In genomic region chr2:96802281-96802595, GRCh38 we compare ENCODE assay signal across 10 cellular contexts. TPM values are rescaled to one million over a fixed set of nuclear protein-coding genes. Genes with fewer than 3 reads are reported as not detected.
DNase-seq lines count a peak whose midpoint lies in the region; ATAC-seq lines count a peak whose summit lies in the region.
"Had no signal": no experiment of that assay in that cellular context is flagged by ENCODE, and none has a peak within 500 bp of the region (broad histone marks: within the 10 kb centered on the region; RNA-seq: fewer than 3 reads in every experiment).

No MANE protein-coding gene starts in this region.

- peaks cover 4% of the 10 kb centered on the region for H3K36me3 Mint-ChIP-seq in activated CD4-positive, alpha-beta memory T cell treated with anti-CD3 and anti-CD28 coated beads, Interleukin-2, amount 10 ng/mL, durations not matched to agents 7 days and 5 days (ENCODE audit: low read depth)
- no peaks in the 10 kb centered on the region for H3K36me3 Mint-ChIP-seq in natural killer cell treated with Interleukin-12 subunit alpha and Interleukin-12 subunit beta and Interleukin-15 and Interleukin-18, amount 100 ng/mL, for 72 hours

- H3K4me2 ChIP-seq in BLaER1 = 0 out of 2 replicates have a peak overlapping the region, but pooled peaks have one; percentile 11

- H3K9me3 Mint-ChIP-seq in activated CD4-positive, alpha-beta memory T cell treated with anti-CD3 and anti-CD28 coated beads, Interleukin-2, amount 10 ng/mL, durations not matched to agents 7 days and 5 days = no peaks in the 10 kb centered on the region
- no peaks in the 10 kb centered on the region for H3K9me3 Mint-ChIP-seq in natural killer cell treated with Interleukin-12 subunit alpha and Interleukin-12 subunit beta and Interleukin-15 and Interleukin-18, amount 100 ng/mL, for 72 hours
- H3K9me3 Mint-ChIP-seq: CD8-positive, alpha-beta T cell had no signal

- H3K27ac ChIP-seq in BLaER1 = no peak overlapping the region
- no peak overlapping the region for H3K27ac ChIP-seq in substantia nigra (ENCODE audit: low read depth, low read length, poor library complexity, severe bottlenecking)

- no peaks in the 10 kb centered on the region; the same call in 1 of the 2 replicates for H3K9me3 ChIP-seq in BLaER1

- no peak overlapping the region for H3K9ac ChIP-seq in BLaER1

- DNase-seq in activated CD4-positive, alpha-beta memory T cell treated with anti-CD3 and anti-CD28 coated beads, Interleukin-2, amount 10 ng/mL, durations not matched to agents 7 days and 5 days = peak; percentile 56
- DNase-seq in natural killer cell treated with Interleukin-12 subunit alpha and Interleukin-12 subunit beta and Interleukin-15 and Interleukin-18, amount 100 ng/mL, for 72 hours (ENCODE audit: low spot score) = no peak
- DNase-seq in substantia nigra (lab: John Stamatoyannopoulos, UW) (no peak), NCI-H82 treated with DMSO at 0.1 percent for 48 hours (lab: John Stamatoyannopoulos, UW; ENCODE audit: unreplicated experiment) (no peak)
- DNase-seq: CD8-positive, alpha-beta T cell; NCI-H69 had no signal

- no peak overlapping the region for H3K27ac Mint-ChIP-seq in activated CD4-positive, alpha-beta memory T cell treated with anti-CD3 and anti-CD28 coated beads, Interleukin-2, amount 10 ng/mL, durations not matched to agents 7 days and 5 days
- H3K27ac Mint-ChIP-seq in natural killer cell treated with Interleukin-12 subunit alpha and Interleukin-12 subunit beta and Interleukin-15 and Interleukin-18, amount 100 ng/mL, for 72 hours = no peak overlapping the region
- H3K27ac Mint-ChIP-seq: CD8-positive, alpha-beta T cell had no signal

- H3K27me3 Mint-ChIP-seq in activated CD4-positive, alpha-beta memory T cell treated with anti-CD3 and anti-CD28 coated beads, Interleukin-2, amount 10 ng/mL, durations not matched to agents 7 days and 5 days = no peaks in the 10 kb centered on the region
- H3K27me3 Mint-ChIP-seq in natural killer cell treated with Interleukin-12 subunit alpha and Interleukin-12 subunit beta and Interleukin-15 and Interleukin-18, amount 100 ng/mL, for 72 hours = no peaks in the 10 kb centered on the region

- H3K36me3 ChIP-seq in BLaER1 = peaks cover 61% of the 10 kb centered on the region

- no peaks in the 10 kb centered on the region for H3K27me3 ChIP-seq in BLaER1

- no peak overlapping the region for H3K4me3 ChIP-seq in BLaER1

- CTCF ChIA-PET in activated CD4-positive, alpha-beta memory T cell treated with anti-CD3 and anti-CD28 coated beads, Interleukin-2, amount 10 ng/mL, durations not matched to agents 7 days and 5 days (lab: Charles Lee) = interaction anchor here (0.8 to 6.4 kb wide), 3 partner anchors 14 to 310 kb away, joined by 3 to 50 read pairs (median 4); partner anchors contain the start of genes ANKRD39 and CNNM3

- POLR2A ChIA-PET in activated CD4-positive, alpha-beta memory T cell treated with anti-CD3 and anti-CD28 coated beads, Interleukin-2, amount 10 ng/mL, durations not matched to agents 7 days and 5 days (lab: Charles Lee) = interaction anchor here (0.7 to 1.2 kb wide), 3 partner anchors 14 to 56 kb away, joined by 3 read pairs; partner anchors contain the start of genes ANKRD39 and CNNM3

- no peaks in the 10 kb centered on the region for H4K20me1 ChIP-seq in BLaER1

- H3K4me1 ChIP-seq in BLaER1 = peaks cover 36% of the 10 kb centered on the region

- H3K4me1 Mint-ChIP-seq in activated CD4-positive, alpha-beta memory T cell treated with anti-CD3 and anti-CD28 coated beads, Interleukin-2, amount 10 ng/mL, durations not matched to agents 7 days and 5 days = peaks cover 12% of the 10 kb centered on the region
- peaks cover 8 to 9% of the 10 kb centered on the region in 2 donors for H3K4me1 Mint-ChIP-seq in natural killer cell treated with Interleukin-12 subunit alpha and Interleukin-12 subunit beta and Interleukin-15 and Interleukin-18, amount 100 ng/mL, for 72 hours (ENCODE audit: low read depth in 2 of 2)

- peak; percentile 38 for ATAC-seq in GM18867 (IDR thresholded peaks at IDR 0.05; ENCODE audit: unreplicated experiment)
- peak; percentile 63 to 73 for ATAC-seq in natural killer cell treated with Interleukin-12 subunit alpha and Interleukin-12 subunit beta and Interleukin-15 and Interleukin-18, amount 100 ng/mL, for 72 hours
- ATAC-seq in GM19397 (IDR thresholded peaks at IDR 0.05; ENCODE audit: unreplicated experiment) = no peak
- no peak for ATAC-seq in GM18502 (IDR thresholded peaks at IDR 0.05; ENCODE audit: poor library complexity, unreplicated experiment)
- ATAC-seq: CD8-positive, alpha-beta T cell had no signal

- H3K4me3 Mint-ChIP-seq in activated CD4-positive, alpha-beta memory T cell treated with anti-CD3 and anti-CD28 coated beads, Interleukin-2, amount 10 ng/mL, durations not matched to agents 7 days and 5 days = no peak overlapping the region
- no peak overlapping the region for H3K4me3 Mint-ChIP-seq in natural killer cell treated with Interleukin-12 subunit alpha and Interleukin-12 subunit beta and Interleukin-15 and Interleukin-18, amount 100 ng/mL, for 72 hours
- H3K4me3 Mint-ChIP-seq: CD8-positive, alpha-beta T cell had no signal

RNA-seq across cellular contexts. Expression of gene CNNM3, which starts 13.8 kb away (rescaled TPM):
- total RNA-seq in activated CD4-positive, alpha-beta memory T cell treated with anti-CD3 and anti-CD28 coated beads, Interleukin-2, amount 10 ng/mL, durations not matched to agents 7 days and 5 days = 10 to 100 TPM; 26.6 to 28.5 TPM
- total RNA-seq in natural killer cell treated with Interleukin-12 subunit alpha and Interleukin-12 subunit beta and Interleukin-15 and Interleukin-18, amount 100 ng/mL, for 72 hours = 10 to 100 TPM; 15.7 to 32.9 TPM

RNA-seq across cellular contexts. Expression of gene CNNM4, which starts 41.5 kb away (rescaled TPM):
- 1 to 10 TPM; 8.6 to 9.4 TPM for total RNA-seq in activated CD4-positive, alpha-beta memory T cell treated with anti-CD3 and anti-CD28 coated beads, Interleukin-2, amount 10 ng/mL, durations not matched to agents 7 days and 5 days
- total RNA-seq in natural killer cell treated with Interleukin-12 subunit alpha and Interleukin-12 subunit beta and Interleukin-15 and Interleukin-18, amount 100 ng/mL, for 72 hours = 1 to 10 TPM; 7.3 to 8.4 TPM

RNA-seq across cellular contexts. Expression of gene ANKRD23, which starts 41.6 kb away (rescaled TPM):
- total RNA-seq in activated CD4-positive, alpha-beta memory T cell treated with anti-CD3 and anti-CD28 coated beads, Interleukin-2, amount 10 ng/mL, durations not matched to agents 7 days and 5 days = 10 to 100 TPM; 15.5 to 16.9 TPM
- 10 to 100 TPM in 1 of 2 donors, 1 to 10 TPM in 1; 7.4 to 12.9 TPM for total RNA-seq in natural killer cell treated with Interleukin-12 subunit alpha and Interleukin-12 subunit beta and Interleukin-15 and Interleukin-18, amount 100 ng/mL, for 72 hours

RNA-seq across cellular contexts. Expression of gene ANKRD39, which starts 55.6 kb away (rescaled TPM):
- 10 to 100 TPM; 44.1 to 47.7 TPM for total RNA-seq in activated CD4-positive, alpha-beta memory T cell treated with anti-CD3 and anti-CD28 coated beads, Interleukin-2, amount 10 ng/mL, durations not matched to agents 7 days and 5 days
- total RNA-seq in natural killer cell treated with Interleukin-12 subunit alpha and Interleukin-12 subunit beta and Interleukin-15 and Interleukin-18, amount 100 ng/mL, for 72 hours = 10 to 100 TPM; 27.8 to 41.7 TPM

Comparison
In these comparisons a context has a peak if more than half of its experiments do, and no peak if none do; other contexts are left out.
1. ATAC-seq: peak in GM18867 (single experiment) and natural killer cell treated with Interleukin-12 subunit alpha and Interleukin-12 subunit beta and Interleukin-15 and Interleukin-18, amount 100 ng/mL, for 72 hours (2 of 2); none in GM19397 (single experiment) and GM18502 (single experiment).